Comparison of ENCODE assay signal across 2 cellular contexts in the genomic region with DNA sequence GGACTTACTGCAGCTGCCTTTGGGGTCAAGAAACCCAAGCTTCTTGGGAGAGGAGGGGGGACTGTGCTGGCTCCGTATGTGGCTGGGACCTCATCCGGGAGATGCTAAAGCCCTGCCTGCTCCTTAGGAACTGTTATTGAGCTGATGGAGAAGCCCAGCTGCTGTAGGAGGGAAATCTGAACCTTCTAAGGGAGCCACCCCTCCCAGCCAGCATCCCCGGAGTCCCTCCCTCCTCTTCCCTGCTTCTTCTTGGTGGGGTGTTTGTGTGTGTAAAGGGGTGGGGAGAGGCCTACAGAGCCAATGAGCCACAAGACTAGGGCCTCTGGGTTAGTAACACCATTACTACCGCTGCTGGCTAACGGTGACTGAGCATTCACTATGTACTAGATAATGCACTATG.
TF ChIP-seq lines count a peak whose summit lies in the region.

No MANE protein-coding gene starts in this region.

TF ChIP-seq in H1, 55 proteins besides CTCF, POLR2A, EP300 and RAD21:
- TF ChIP-seq, protein P1, sequence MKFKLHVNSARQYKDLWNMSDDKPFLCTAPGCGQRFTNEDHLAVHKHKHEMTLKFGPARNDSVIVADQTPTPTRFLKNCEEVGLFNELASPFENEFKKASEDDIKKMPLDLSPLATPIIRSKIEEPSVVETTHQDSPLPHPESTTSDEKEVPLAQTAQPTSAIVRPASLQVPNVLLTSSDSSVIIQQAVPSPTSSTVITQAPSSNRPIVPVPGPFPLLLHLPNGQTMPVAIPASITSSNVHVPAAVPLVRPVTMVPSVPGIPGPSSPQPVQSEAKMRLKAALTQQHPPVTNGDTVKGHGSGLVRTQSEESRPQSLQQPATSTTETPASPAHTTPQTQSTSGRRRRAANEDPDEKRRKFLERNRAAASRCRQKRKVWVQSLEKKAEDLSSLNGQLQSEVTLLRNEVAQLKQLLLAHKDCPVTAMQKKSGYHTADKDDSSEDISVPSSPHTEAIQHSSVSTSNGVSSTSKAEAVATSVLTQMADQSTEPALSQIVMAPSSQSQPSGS (IDR thresholded peaks at IDR 0.05; ENCODE audit: low read length) = no peak
- TF ChIP-seq SIRT6 (IDR thresholded peaks at IDR 0.05; ENCODE audit: low read length) = no peak
- TF ChIP-seq, protein P2, sequence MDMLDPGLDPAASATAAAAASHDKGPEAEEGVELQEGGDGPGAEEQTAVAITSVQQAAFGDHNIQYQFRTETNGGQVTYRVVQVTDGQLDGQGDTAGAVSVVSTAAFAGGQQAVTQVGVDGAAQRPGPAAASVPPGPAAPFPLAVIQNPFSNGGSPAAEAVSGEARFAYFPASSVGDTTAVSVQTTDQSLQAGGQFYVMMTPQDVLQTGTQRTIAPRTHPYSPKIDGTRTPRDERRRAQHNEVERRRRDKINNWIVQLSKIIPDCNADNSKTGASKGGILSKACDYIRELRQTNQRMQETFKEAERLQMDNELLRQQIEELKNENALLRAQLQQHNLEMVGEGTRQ (IDR thresholded peaks at IDR 0.05; ENCODE audit: low read length) = no peak

TF ChIP-seq in HEK293T, 16 proteins besides CTCF, POLR2A, EP300 and RAD21:
- TF ChIP-seq SUZ12 (IDR thresholded peaks at IDR 0.05) = no peak
- no peak for TF ChIP-seq ZNF384 (IDR thresholded peaks at IDR 0.05)
- TF ChIP-seq ARNT (IDR thresholded peaks at IDR 0.05) = no peak
- TF ChIP-seq SP1 (IDR thresholded peaks at IDR 0.05) = no peak
- TF ChIP-seq LEF1 (IDR thresholded peaks at IDR 0.05; ENCODE audit: borderline replicate concordance) = no peak
- TF ChIP-seq TARDBP (IDR thresholded peaks at IDR 0.05) = no peak
- TF ChIP-seq, protein P3, sequence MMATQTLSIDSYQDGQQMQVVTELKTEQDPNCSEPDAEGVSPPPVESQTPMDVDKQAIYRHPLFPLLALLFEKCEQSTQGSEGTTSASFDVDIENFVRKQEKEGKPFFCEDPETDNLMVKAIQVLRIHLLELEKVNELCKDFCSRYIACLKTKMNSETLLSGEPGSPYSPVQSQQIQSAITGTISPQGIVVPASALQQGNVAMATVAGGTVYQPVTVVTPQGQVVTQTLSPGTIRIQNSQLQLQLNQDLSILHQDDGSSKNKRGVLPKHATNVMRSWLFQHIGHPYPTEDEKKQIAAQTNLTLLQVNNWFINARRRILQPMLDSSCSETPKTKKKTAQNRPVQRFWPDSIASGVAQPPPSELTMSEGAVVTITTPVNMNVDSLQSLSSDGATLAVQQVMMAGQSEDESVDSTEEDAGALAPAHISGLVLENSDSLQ (IDR thresholded peaks at IDR 0.05) = no peak
- no peak for TF ChIP-seq FOXM1 (IDR thresholded peaks at IDR 0.05; ENCODE audit: borderline replicate concordance)
- TF ChIP-seq CTBP1 (IDR thresholded peaks at IDR 0.05; ENCODE audit: borderline replicate concordance) = no peak
- TF ChIP-seq L3MBTL2 (conservative IDR thresholded peaks at IDR 0.05) = no peak
- no peak for TF ChIP-seq NFRKB (IDR thresholded peaks at IDR 0.05)
- no peak for TF ChIP-seq HDGF (IDR thresholded peaks at IDR 0.05; ENCODE audit: borderline replicate concordance)
- no peak for TF ChIP-seq FOXA1 (IDR thresholded peaks at IDR 0.05)
TF ChIP-seq in HEK293T: peak in this region for 0.
